In genomic region chr1:236067854-236068454, GRCh38 we compare ENCODE assay signal across 15 cellular contexts. TPM values are rescaled to one million over a fixed set of nuclear protein-coding genes. Genes with fewer than 3 reads are reported as not detected.
A peak's percentile ranks its signal among the peaks of the same experiment; 100 is the strongest.
DNase-seq lines count a peak whose midpoint lies in the region; ATAC-seq and TF ChIP-seq lines count a peak whose summit lies in the region.
"Had no signal": no experiment of that assay in that cellular context is flagged by ENCODE, and none has a peak within 500 bp of the region (broad histone marks: within the 10 kb centered on the region; RNA-seq: fewer than 3 reads in every experiment).

No MANE protein-coding gene starts in this region.

- H3K9me3 ChIP-seq in gastroesophageal sphincter, result peaks cover 0 to 7% (median 0%) of the 10 kb centered on the region in 3 donors
- no peaks in the 10 kb centered on the region for H3K9me3 ChIP-seq in parathyroid adenoma (ENCODE audit: control insufficient read depth, low read length)
- H3K9me3 ChIP-seq: neutrophil had no signal

- CTCF ChIA-PET in T-cell (lab: Charles Lee), result interaction anchor here (0.5 to 0.6 kb wide), 2 partner anchors 456 to 1028 kb away, joined by 4 to 6 read pairs; no protein-coding TSS in a partner anchor

- H3K36me3 ChIP-seq in gastroesophageal sphincter (no peaks in the 10 kb centered on the region), parathyroid adenoma (ENCODE audit: control insufficient read depth, insufficient read depth, low read length) (no peaks in the 10 kb centered on the region)
- H3K36me3 ChIP-seq: neutrophil had no signal

- no peaks in the 10 kb centered on the region for H3K36me3 Mint-ChIP-seq in T-cell

- peaks cover 29 to 31% of the 10 kb centered on the region in 2 donors for H3K27me3 Mint-ChIP-seq in T-cell

- TF ChIP-seq CTCF in astrocyte of the spinal cord (IDR thresholded peaks at IDR 0.05; ENCODE audit: low read depth, low read length), result no peak
- no peak for TF ChIP-seq CTCF in gastroesophageal sphincter (IDR thresholded peaks at IDR 0.05)
- TF ChIP-seq CTCF in parathyroid adenoma (IDR thresholded peaks at IDR 0.05), result no peak

- peak; percentile 59 for DNase-seq in G401 (ENCODE audit: low spot score)
- DNase-seq in astrocyte of the spinal cord (ENCODE audit: low read depth, low spot score), result peak; percentile 55
- no peak for DNase-seq in nucleus accumbens (lab: John Stamatoyannopoulos, UW)
- DNase-seq in DMS 273 (lab: John Stamatoyannopoulos, UW; ENCODE audit: unreplicated experiment), result no peak
- no peak for DNase-seq in T-cell
- DNase-seq: ACHN; activated naive CD4-positive, alpha-beta T cell treated with Interleukin-2 at 50 U/mL for 16 hours; DMS53; effector memory CD4-positive, alpha-beta T cell; stimulated activated CD4-positive, alpha-beta T cell treated with anti-CD3 and anti-CD28 coated beads, Interleukin-2, amount 100 ng/mL, for 24 hours; stimulated activated naive CD4-positive, alpha-beta T cell treated with Interleukin-2 at 50 U/mL for 16 hours had no signal

- POLR2A ChIA-PET in T-cell (lab: Charles Lee), result no interaction called here

- H3K9ac ChIP-seq in parathyroid adenoma, result no peak overlapping the region

- H3K27me3 ChIP-seq in gastroesophageal sphincter (no peaks in the 10 kb centered on the region), parathyroid adenoma (ENCODE audit: control insufficient read depth, insufficient read depth, low read length) (no peaks in the 10 kb centered on the region)

- H3K9me3 Mint-ChIP-seq in T-cell, result peaks cover 0 to 4% (median 0%) of the 10 kb centered on the region in 3 donors

- no peak for TF ChIP-seq POLR2A in gastroesophageal sphincter (IDR thresholded peaks at IDR 0.05)

- 15 to 16% methylated on average over 12 of the region's 12 CpGs for WGBS in gastroesophageal sphincter (ENCODE audit: low coverage in 1 of 2), 2 donors

- H3K4me1 Mint-ChIP-seq in T-cell, result peaks cover 22 to 30% (median 25%) of the 10 kb centered on the region in 3 donors

- H3K4me3 ChIP-seq in astrocyte of the spinal cord (ENCODE audit: low read depth, low read length), result no peak overlapping the region
- peak overlapping the region; percentile 16 to 27 for H3K4me3 ChIP-seq in gastroesophageal sphincter
- H3K4me3 ChIP-seq in parathyroid adenoma (ENCODE audit: low read depth, low read length), result peak overlapping the region; percentile 16

- no peak overlapping the region for H2AFZ ChIP-seq in parathyroid adenoma

- ATAC-seq in gastroesophageal sphincter (peak; percentile 60), GM19328 (IDR thresholded peaks at IDR 0.05; ENCODE audit: unreplicated experiment) (no peak), T-cell (replicated peaks in 1 of 4) (no peak)

- no peaks in the 10 kb centered on the region for H3K79me2 ChIP-seq in parathyroid adenoma

- H3K27ac Mint-ChIP-seq in T-cell, result no peak overlapping the region

- H3K4me2 ChIP-seq in parathyroid adenoma (ENCODE audit: low read length), result no peak overlapping the region

- peak; percentile 98 for TF ChIP-seq EP300 in gastroesophageal sphincter (IDR thresholded peaks at IDR 0.05)

- H3K27ac ChIP-seq in gastroesophageal sphincter (peak overlapping the region; percentile 93 to 100 (median 98)), parathyroid adenoma (peak overlapping the region; percentile 70)
- H3K27ac ChIP-seq: neutrophil had no signal

- H3K4me1 ChIP-seq in gastroesophageal sphincter (peaks cover 0 to 44% (median 0%) of the 10 kb centered on the region in 3 donors), parathyroid adenoma (no peaks in the 10 kb centered on the region)

- in situ Hi-C loops in G401 (cut with HindIII; ENCODE audit: low sequenced_read_pairs), result no loop called here
- in situ Hi-C loops in astrocyte of the spinal cord (cut with HindIII; ENCODE audit: low sequenced_read_pairs), result no loop called here

- no peak overlapping the region for H3K4me3 Mint-ChIP-seq in T-cell

RNA-seq across cellular contexts. Expression of gene NID1, which starts 3.1 kb away (rescaled TPM):
- total RNA-seq in G401 (2014; rRNA removed; shearing (Covaris generic)), result 21.7 and 27.2 TPM in 2 replicates
- total RNA-seq in gastroesophageal sphincter (100 to 1,000 TPM; 139 to 322 (median 244) TPM), T-cell (under 1 TPM in 4 of 5 donors, not detected in 1; 0.05 to 0.50 (median 0.34) TPM)

Comparison
In these comparisons a context has a peak if more than half of its experiments do, and no peak if none do; other contexts are left out.
1. DNase-seq: peak in G401 (single experiment) and astrocyte of the spinal cord (single experiment); none in nucleus accumbens (0 of 56), DMS 273 (single experiment) and T-cell (0 of 34).
2. RNA of gene NID1, which starts 3.1 kb away (total RNA-seq): 139 to 322 TPM in gastroesophageal sphincter and 21.7 to 27.2 TPM in G401; 0.05 to 0.50 TPM in T-cell; every median in the first group is over 10 times any median in the second.